In the genomic region with DNA sequence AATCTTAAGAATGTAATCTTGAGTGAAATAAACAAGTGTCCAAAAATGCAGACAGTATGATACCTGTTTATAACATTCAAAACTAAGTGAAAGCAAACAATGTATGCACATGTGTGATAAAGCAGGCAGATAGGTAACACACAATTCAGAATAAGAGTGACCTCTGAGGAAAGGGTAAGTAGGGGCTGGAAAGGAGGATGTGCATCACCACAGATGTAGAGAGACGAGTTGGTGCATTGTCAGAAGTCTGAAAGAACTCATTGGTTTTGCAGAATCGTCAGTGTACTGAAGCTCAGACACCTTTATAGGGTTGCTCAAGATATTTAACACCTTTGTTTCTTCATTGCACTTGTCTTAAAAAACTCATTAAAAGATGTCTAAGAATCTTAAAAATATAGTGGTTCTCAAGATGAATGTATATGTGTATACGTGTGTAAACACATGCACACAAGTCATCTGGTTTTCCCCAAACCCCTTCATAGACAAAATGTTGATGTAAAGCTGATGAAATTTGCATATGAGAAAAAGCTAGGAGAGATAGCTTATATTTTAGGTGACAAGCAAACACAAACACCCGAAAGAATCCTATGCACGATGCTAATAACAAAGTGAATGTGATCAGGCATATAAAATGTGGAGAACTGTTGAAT, we compare ENCODE assay signal across 12 cellular contexts.
"Had no signal": no experiment of that assay in that cellular context is flagged by ENCODE, and none has a peak within 500 bp of the region (broad histone marks: within the 10 kb centered on the region; RNA-seq: fewer than 3 reads in every experiment).

No MANE protein-coding gene starts in this region.

- H3K36me3 Mint-ChIP-seq: activated CD4-positive, alpha-beta memory T cell treated with anti-CD3 and anti-CD28 coated beads for 36 hours; activated naive CD8-positive, alpha-beta T cell treated with anti-CD3 and anti-CD28 coated beads for 36 hours had no signal

- FAIRE-seq: kidney had no signal

- H3K27me3 ChIP-seq: brain microvascular endothelial cell, gastroesophageal sphincter had no signal

- DNase-seq: activated CD4-positive, alpha-beta memory T cell treated with anti-CD3 and anti-CD28 coated beads for 36 hours; activated CD4-positive, CD25-positive, alpha-beta regulatory T cell treated with anti-CD3 and anti-CD28 coated beads, Interleukin-2, amount 50 U/mL, for 72 hours; activated gamma-delta T cell; activated naive CD8-positive, alpha-beta T cell treated with anti-CD3 and anti-CD28 coated beads for 36 hours; activated T-cell treated with anti-CD3 and anti-CD28 coated beads, Interleukin-2, amount 50 U/mL, for 48 hours; brain microvascular endothelial cell; effector memory CD8-positive, alpha-beta T cell; kidney; left ventricle myocardium superior; stimulated activated CD4-positive, alpha-beta T cell treated with anti-CD3 and anti-CD28 coated beads, Interleukin-4, amount 100 ng/mL, for 4 hours had no signal

- ATAC-seq: effector memory CD8-positive, alpha-beta T cell; gastroesophageal sphincter; left ventricle myocardium superior had no signal

- H3K27ac Mint-ChIP-seq: activated CD4-positive, alpha-beta memory T cell treated with anti-CD3 and anti-CD28 coated beads for 36 hours; activated naive CD8-positive, alpha-beta T cell treated with anti-CD3 and anti-CD28 coated beads for 36 hours; effector memory CD8-positive, alpha-beta T cell had no signal

- H3K9me3 ChIP-seq: gastroesophageal sphincter had no signal

- H3K36me3 ChIP-seq: brain microvascular endothelial cell, gastroesophageal sphincter had no signal

- H3K27ac ChIP-seq: brain microvascular endothelial cell, gastroesophageal sphincter, parathyroid adenoma had no signal

- H3K4me1 Mint-ChIP-seq: activated naive CD8-positive, alpha-beta T cell treated with anti-CD3 and anti-CD28 coated beads for 36 hours had no signal

- H3K4me1 ChIP-seq: gastroesophageal sphincter, parathyroid adenoma had no signal

- H3K27me3 Mint-ChIP-seq: activated CD4-positive, alpha-beta memory T cell treated with anti-CD3 and anti-CD28 coated beads for 36 hours; activated naive CD8-positive, alpha-beta T cell treated with anti-CD3 and anti-CD28 coated beads for 36 hours; effector memory CD8-positive, alpha-beta T cell had no signal

- H3K4me3 ChIP-seq: gastroesophageal sphincter had no signal

- H3K9me3 Mint-ChIP-seq: activated CD4-positive, alpha-beta memory T cell treated with anti-CD3 and anti-CD28 coated beads for 36 hours; activated naive CD8-positive, alpha-beta T cell treated with anti-CD3 and anti-CD28 coated beads for 36 hours had no signal

- H3K9ac ChIP-seq: parathyroid adenoma had no signal

- H3K4me3 Mint-ChIP-seq: activated CD4-positive, alpha-beta memory T cell treated with anti-CD3 and anti-CD28 coated beads for 36 hours; activated naive CD8-positive, alpha-beta T cell treated with anti-CD3 and anti-CD28 coated beads for 36 hours; effector memory CD8-positive, alpha-beta T cell had no signal

- H2AFZ ChIP-seq: parathyroid adenoma had no signal
